In the genomic region with DNA sequence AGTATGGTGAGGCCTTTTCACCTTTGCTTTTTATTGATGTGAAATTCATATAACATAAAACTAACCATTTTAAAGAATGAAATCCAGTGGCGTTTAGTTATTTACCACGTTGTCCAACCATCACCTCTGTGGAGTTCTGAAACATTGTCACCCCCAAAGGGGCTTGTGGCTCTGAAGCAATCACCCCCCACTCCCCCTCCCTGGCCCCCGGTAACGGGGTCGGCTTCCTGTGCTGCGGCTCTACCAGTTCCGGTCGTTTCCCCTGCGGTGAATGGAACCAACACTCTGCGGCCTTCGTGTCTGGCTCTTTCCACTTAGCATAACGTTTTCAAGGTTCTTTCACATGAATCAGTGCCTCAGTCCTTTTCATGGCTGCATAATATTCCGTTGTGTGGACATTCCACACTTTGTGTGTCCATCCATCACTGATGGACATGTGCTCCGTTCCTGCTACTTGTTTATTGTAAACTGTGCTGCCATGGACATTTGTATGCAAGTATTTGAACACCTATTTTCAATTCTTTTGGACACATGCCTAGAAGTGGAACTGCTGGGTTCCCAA, we compare ENCODE assay signal across 1 cellular context.
TF ChIP-seq lines count a peak whose summit lies in the region.

No MANE protein-coding gene starts in this region.

TF ChIP-seq in HepG2, 621 proteins besides CTCF, POLR2A, EP300 and RAD21:
- TF ChIP-seq, protein P1, sequence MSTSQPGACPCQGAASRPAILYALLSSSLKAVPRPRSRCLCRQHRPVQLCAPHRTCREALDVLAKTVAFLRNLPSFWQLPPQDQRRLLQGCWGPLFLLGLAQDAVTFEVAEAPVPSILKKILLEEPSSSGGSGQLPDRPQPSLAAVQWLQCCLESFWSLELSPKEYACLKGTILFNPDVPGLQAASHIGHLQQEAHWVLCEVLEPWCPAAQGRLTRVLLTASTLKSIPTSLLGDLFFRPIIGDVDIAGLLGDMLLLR (CRISPR knock-in tag; IDR thresholded peaks at IDR 0.05): no peak
- peak; percentile 70 for TF ChIP-seq ZMYM3 (CRISPR knock-in tag; IDR thresholded peaks at IDR 0.05)
TF ChIP-seq in HepG2: peak in this region for 1.
